In the genomic region with DNA sequence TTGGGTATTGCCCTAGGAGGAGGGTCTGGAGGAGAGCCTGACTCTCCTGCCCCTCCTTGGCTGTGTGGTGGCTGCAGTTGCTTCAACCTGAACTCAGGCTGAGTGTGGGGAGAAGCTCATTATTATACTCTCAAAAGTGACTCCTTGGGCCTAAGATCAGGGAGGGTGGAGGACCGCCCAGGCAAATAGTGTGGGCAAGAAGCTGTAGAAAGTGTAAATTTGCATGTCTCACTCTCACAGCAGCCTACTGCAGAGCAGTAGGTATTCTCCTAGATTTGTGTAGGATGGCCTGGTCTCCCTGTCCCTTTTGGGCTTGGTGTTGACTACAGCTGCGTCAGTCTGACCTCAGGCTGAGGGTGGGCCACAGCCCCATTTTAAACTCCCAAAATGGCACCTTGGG, we compare ENCODE assay signal across 20 cellular contexts.
DNase-seq lines count a peak whose midpoint lies in the region; ATAC-seq and TF ChIP-seq lines count a peak whose summit lies in the region.
"Had no signal": no experiment of that assay in that cellular context is flagged by ENCODE, and none has a peak within 500 bp of the region (broad histone marks: within the 10 kb centered on the region; RNA-seq: fewer than 3 reads in every experiment).

No MANE protein-coding gene starts in this region.

- intact Hi-C loops in PC-3 (cut with micrococcal nuclease) = loop anchor here (1.0 to 10.0 kb wide), 3 partner anchors 168 to 335 kb away; a partner anchor contains a TSS

- H3K4me3 ChIP-seq in trophoblast cell (ENCODE audit: low read depth, low read length) (no peak overlapping the region), PC-3 (ENCODE audit: low read length) (no peak overlapping the region)
- H3K4me3 ChIP-seq: mucosa of descending colon, spleen had no signal

- H4K91ac ChIP-seq in trophoblast cell (ENCODE audit: low read depth, low read length) = no peak overlapping the region

- H2BK5ac ChIP-seq in trophoblast cell (ENCODE audit: low read depth, low read length, poor library complexity) = no peak overlapping the region

- H3K79me2 ChIP-seq in trophoblast cell (ENCODE audit: control insufficient read depth, insufficient read depth, low read length, poor library complexity) (no peaks in the 10 kb centered on the region), PC-3 (ENCODE audit: low read length) (no peaks in the 10 kb centered on the region)

- POLR2A ChIA-PET in PC-3 (lab: Charles Lee; ENCODE audit: unreplicated experiment) = no interaction called here

- peaks cover 0 to 3% of the 10 kb centered on the region in 2 experiments for H3K4me1 ChIP-seq in trophoblast cell (ENCODE audit: control insufficient read depth in 1 of 2, insufficient read depth in 2 of 2, low read length in 2 of 2)
- peaks cover 6% of the 10 kb centered on the region for H3K4me1 ChIP-seq in PC-3 (ENCODE audit: insufficient read depth, low read length)
- H3K4me1 ChIP-seq: spleen had no signal

- H3K36me3 ChIP-seq in trophoblast cell (ENCODE audit: control insufficient read depth in 1 of 2, insufficient read depth in 2 of 2, low read length in 2 of 2) (no peaks in the 10 kb centered on the region), PC-3 (ENCODE audit: low read depth, low read length) (no peaks in the 10 kb centered on the region)
- H3K36me3 ChIP-seq: spleen had no signal

- TF ChIP-seq CTCF in PC-3 (conservative IDR thresholded peaks at IDR 0.05; ENCODE audit: low read depth, low read length) = no peak

- H3K9me2 ChIP-seq in PC-3 (replicated peaks; ENCODE audit: low read length) = no peaks in the 10 kb centered on the region

- H2AK5ac ChIP-seq in trophoblast cell (ENCODE audit: low read length) = no peak overlapping the region

- no TSS peak for BruUV-seq in PC-3 (replicated peaks; lab: Mats Ljungman, UMichigan)

- no peaks in the 10 kb centered on the region for H3K79me1 ChIP-seq in trophoblast cell (ENCODE audit: low read length)

- H3K9me3 ChIP-seq in trophoblast cell (ENCODE audit: insufficient read depth, low read depth, low read length) (peaks cover 2% of the 10 kb centered on the region), PC-3 (ENCODE audit: low read length) (no peaks in the 10 kb centered on the region)
- H3K9me3 ChIP-seq: mucosa of descending colon had no signal

- DNase-seq in trophoblast cell (no peak), NCI-H2227 (lab: John Stamatoyannopoulos, UW; ENCODE audit: unreplicated experiment) (no peak), NK-92 (lab: John Stamatoyannopoulos, UW; ENCODE audit: unreplicated experiment) (no peak), PC-3 (no peak)
- DNase-seq: activated CD4-positive, alpha-beta T cell treated with anti-CD3 and anti-CD28 coated beads, Interleukin-2, amount 50 U/mL, for 4 hours; activated naive CD4-positive, alpha-beta T cell; activated T-cell treated with anti-CD3 and anti-CD28 coated beads for 4 hours; C1 segment of cervical spinal cord; caudate nucleus; mucosa of descending colon; NCI-H1694 treated with DMSO at 0.1 percent for 48 hours; NCI-H446; Right ventricle myocardium superior; spleen; T-helper 1 cell had no signal

- H3K4ac ChIP-seq in trophoblast cell (ENCODE audit: low read depth, low read length) = no peak overlapping the region

- CTCF ChIA-PET in PC-3 (lab: Charles Lee) = no interaction called here

- no peaks in the 10 kb centered on the region for H3F3A ChIP-seq in PC-3 (ENCODE audit: low read length, unreplicated experiment)

- no peak overlapping the region for H2BK12ac ChIP-seq in trophoblast cell (ENCODE audit: low read length)

- H4K8ac ChIP-seq in trophoblast cell (ENCODE audit: low read depth, low read length) = no peak overlapping the region

- H3K27ac ChIP-seq in trophoblast cell (ENCODE audit: low read depth, low read length) (no peak overlapping the region), PC-3 (ENCODE audit: low read length) (no peak overlapping the region)
- H3K27ac ChIP-seq: spleen had no signal

- no peak overlapping the region for H4K12ac ChIP-seq in trophoblast cell (ENCODE audit: low read depth, low read length)

- no peaks in the 10 kb centered on the region for H3K27me3 ChIP-seq in trophoblast cell (ENCODE audit: insufficient read depth, low read length)
- H3K27me3 ChIP-seq in PC-3 (ENCODE audit: low read length) = no peaks in the 10 kb centered on the region

- H3K23ac ChIP-seq in trophoblast cell (ENCODE audit: low read length) = no peak overlapping the region

- H4K20me1 ChIP-seq in PC-3 (ENCODE audit: low read length) = no peaks in the 10 kb centered on the region

- ATAC-seq in GM18498 (IDR thresholded peaks at IDR 0.05; ENCODE audit: unreplicated experiment) = peak; percentile 93
- ATAC-seq in GM19397 (IDR thresholded peaks at IDR 0.05; ENCODE audit: unreplicated experiment) = peak; percentile 83
- ATAC-seq in HG02759 (IDR thresholded peaks at IDR 0.05; ENCODE audit: unreplicated experiment) = peak; percentile 67
- peak; percentile 54 for ATAC-seq in HG03439 (IDR thresholded peaks at IDR 0.05; ENCODE audit: unreplicated experiment)
- no peak for ATAC-seq in PC-3
- ATAC-seq: left lobe of liver had no signal

- H2BK120ac ChIP-seq in trophoblast cell (ENCODE audit: insufficient read depth, low read length, poor library complexity) = no peak overlapping the region

- no CpG with 5 or more reads among the region's 2 CpGs for WGBS in trophoblast cell (ENCODE audit: extremely low coverage, insufficient coverage, insufficient read length)

- H3K4me2 ChIP-seq in trophoblast cell (ENCODE audit: low read length) (no peak overlapping the region), PC-3 (ENCODE audit: low read length) (no peak overlapping the region)

- H3K9ac ChIP-seq in trophoblast cell (ENCODE audit: low read length) (no peak overlapping the region), PC-3 (ENCODE audit: low read length) (no peak overlapping the region)

- H2AFZ ChIP-seq in trophoblast cell (ENCODE audit: insufficient read depth, low read length, poor library complexity) (no peak overlapping the region), PC-3 (ENCODE audit: low read length) (no peak overlapping the region)

- H3K14ac ChIP-seq in trophoblast cell (ENCODE audit: low read length) = no peak overlapping the region

- no peak overlapping the region for H3K18ac ChIP-seq in trophoblast cell (ENCODE audit: low read length)
